ENCODE assay signal across 8 cellular contexts in genomic region chr12:101830391-101831325, GRCh38. TPM values are rescaled to one million over a fixed set of nuclear protein-coding genes. Genes with fewer than 3 reads are reported as not detected.
A peak's percentile ranks its signal among the peaks of the same experiment; 100 is the strongest.
DNase-seq lines count a peak whose midpoint lies in the region; ATAC-seq, FAIRE-seq and TF ChIP-seq lines count a peak whose summit lies in the region.

Gene GNPTAB (minus strand): TSS chr12:101830959. CDS start chr12:101830675, 284 bp downstream.

- TF ChIP-seq CTCF in CD14-positive monocyte (IDR thresholded peaks at IDR 0.05) (peak; percentile 69), HepG2 (CRISPR knock-in tag; IDR thresholded peaks at IDR 0.05) (peak; percentile 86)

- peak within 1 kb of the TSS; percentile 44 for H3K27ac ChIP-seq in HepG2 (ENCODE audit: extremely low read length, insufficient read depth, low read length)

- peak; percentile 88 for ATAC-seq in GM19328 (IDR thresholded peaks at IDR 0.05; ENCODE audit: unreplicated experiment)
- ATAC-seq in HG03469 (IDR thresholded peaks at IDR 0.05; ENCODE audit: unreplicated experiment) = peak; percentile 81
- peak; percentile 97 for ATAC-seq in HepG2

- no peak for TF ChIP-seq POLR2A in HepG2 (IDR thresholded peaks at IDR 0.05; ENCODE audit: insufficient read depth in 1 of 2, low read depth in 2 of 2, low read length in 2 of 2)

- H3K4me2 ChIP-seq in HepG2 (ENCODE audit: low read depth, low read length) = peak within 1 kb of the TSS; percentile 97

- peak within 1 kb of the TSS; percentile 92 to 97 (median 94) for H3K4me3 ChIP-seq in HepG2 (replicated peaks in 1 of 3; ENCODE audit: insufficient read depth in 1 of 3, low read depth in 2 of 3, low read length in 3 of 3)

- DNase-seq in CD14-positive monocyte (ENCODE audit: low spot score) (peak; percentile 95), NCI-H524 treated with DMSO at 0.1 percent for 48 hours (lab: John Stamatoyannopoulos, UW) (peak; percentile 45), dedifferentiated amniotic fluid mesenchymal stem cell (ENCODE audit: extremely low spot score) (peak; percentile 84), HepG2 (ENCODE audit: low spot score) (peak; percentile 87)
- DNase-seq in activated CD4-positive, alpha-beta T cell treated with anti-CD3 and anti-CD28 coated beads, Interleukin-2, amount 10 ng/mL, durations not matched to agents 7 days and 5 days = peak; percentile 95
- peak; percentile 90 to 95 for DNase-seq in stimulated activated CD4-positive, alpha-beta T cell treated with anti-CD3 and anti-CD28 coated beads, Interleukin-2, amount 100 ng/mL, for 48 hours

- H3K79me2 ChIP-seq in HepG2 (ENCODE audit: insufficient read depth, low read length) = peaks cover 7% of the 10 kb centered on the region

- peak within 1 kb of the TSS; percentile 98 for H2AFZ ChIP-seq in HepG2 (ENCODE audit: low read length)

- H3K9ac ChIP-seq in HepG2 (ENCODE audit: insufficient read depth, low read depth, low read length) = peak within 1 kb of the TSS; percentile 74

- peaks cover 0 to 1% (median 0%) of the 10 kb centered on the region in 3 donors for H3K27me3 Mint-ChIP-seq in CD14-positive monocyte (ENCODE audit: low read depth in 3 of 3)
- no peaks in the 10 kb centered on the region for H3K27me3 Mint-ChIP-seq in activated CD4-positive, alpha-beta T cell treated with anti-CD3 and anti-CD28 coated beads, Interleukin-2, amount 10 ng/mL, durations not matched to agents 7 days and 5 days

- H3K4me3 Mint-ChIP-seq in CD14-positive monocyte = peak within 1 kb of the TSS; percentile 97 to 99
- peak within 1 kb of the TSS; percentile 99 for H3K4me3 Mint-ChIP-seq in activated CD4-positive, alpha-beta T cell treated with anti-CD3 and anti-CD28 coated beads, Interleukin-2, amount 10 ng/mL, durations not matched to agents 7 days and 5 days

- POLR2A ChIA-PET in activated CD4-positive, alpha-beta T cell treated with anti-CD3 and anti-CD28 coated beads, Interleukin-2, amount 10 ng/mL, durations not matched to agents 7 days and 5 days (lab: Charles Lee) = interaction anchor here (1.2 to 1.6 kb wide), 2 partner anchors 51 to 57 kb away, joined by 3 to 5 read pairs; no protein-coding TSS in a partner anchor
- POLR2A ChIA-PET in HepG2 (lab: Yijun Ruan, JAX) = interaction anchor here (0.9 to 1.5 kb wide), 4 partner anchors 9 to 420 kb away, joined by 3 to 6 read pairs (median 4); partner anchors contain the start of gene DRAM1

- TF ChIP-seq RAD21 in HepG2 (CRISPR knock-in tag; IDR thresholded peaks at IDR 0.05) = peak; percentile 87

- peak; percentile 72 for FAIRE-seq in HepG2 (lab: Jason Lieb, UNC)

- no TSS peak for BruUV-seq in HepG2 (replicated peaks; lab: Mats Ljungman, UMichigan)

- peak within 1 kb of the TSS; percentile 78 to 91 (median 88) for H3K27ac Mint-ChIP-seq in CD14-positive monocyte
- H3K27ac Mint-ChIP-seq in activated CD4-positive, alpha-beta T cell treated with anti-CD3 and anti-CD28 coated beads, Interleukin-2, amount 10 ng/mL, durations not matched to agents 7 days and 5 days = peak within 1 kb of the TSS; percentile 97

- peaks cover 26% of the 10 kb centered on the region for H3K4me1 ChIP-seq in HepG2 (ENCODE audit: insufficient read depth, low read length)

- H3K4me1 Mint-ChIP-seq in CD14-positive monocyte = peaks cover 47% of the 10 kb centered on the region
- H3K4me1 Mint-ChIP-seq in activated CD4-positive, alpha-beta T cell treated with anti-CD3 and anti-CD28 coated beads, Interleukin-2, amount 10 ng/mL, durations not matched to agents 7 days and 5 days = peaks cover 46% of the 10 kb centered on the region

- H4K20me1 ChIP-seq in HepG2 (ENCODE audit: insufficient read depth, low read length) = no peaks in the 10 kb centered on the region

- CTCF ChIA-PET in activated CD4-positive, alpha-beta T cell treated with anti-CD3 and anti-CD28 coated beads, Interleukin-2, amount 10 ng/mL, durations not matched to agents 7 days and 5 days (lab: Charles Lee) = interaction anchor here (0.6 to 5.7 kb wide), 31 partner anchors 9 to 1598 kb away, joined by 3 to 61 read pairs (median 4); no protein-coding TSS in a partner anchor
- CTCF ChIA-PET in HepG2 (lab: Yijun Ruan, JAX; ENCODE audit: low intra/inter-chr PET ratio, low total read pairs) = interaction anchor here (0.6 to 2.3 kb wide), 2 partner anchors 56 to 416 kb away, joined by 3 to 20 read pairs; no protein-coding TSS in a partner anchor

- TF ChIP-seq EP300 in HepG2 (IDR thresholded peaks at IDR 0.05; ENCODE audit: low read depth in 2 of 2, low read length in 2 of 2) = no peak
- TF ChIP-seq EP300 in HepG2 (CRISPR knock-in tag; IDR thresholded peaks at IDR 0.05; ENCODE audit: borderline replicate concordance) = no peak

- intact Hi-C loops in CD14-positive monocyte (cut with micrococcal nuclease) (loop anchor here (2.0 to 10.0 kb wide), 2 partner anchors 58 to 426 kb away; partner anchors contain the start of gene ARL1 (in 1 of the 2)), HepG2 (cut with micrococcal nuclease; ENCODE audit: unreplicated experiment) (loop anchor here (1.0 to 5.0 kb wide), 4 partner anchors 9 to 423 kb away; partner anchors contain the start of gene ARL1)

- no peaks in the 10 kb centered on the region for H3K36me3 ChIP-seq in HepG2 (replicated peaks in 1 of 2; ENCODE audit: control insufficient read depth in 1 of 2, insufficient read depth in 2 of 2, low read length in 2 of 2)

- H3K9me3 Mint-ChIP-seq in CD14-positive monocyte = peaks cover 0 to 4% (median 0%) of the 10 kb centered on the region in 7 donors
- H3K9me3 Mint-ChIP-seq in activated CD4-positive, alpha-beta T cell treated with anti-CD3 and anti-CD28 coated beads, Interleukin-2, amount 10 ng/mL, durations not matched to agents 7 days and 5 days = no peaks in the 10 kb centered on the region

- in situ Hi-C loops in HepG2 (cut with HindIII; ENCODE audit: extremely low pct_ligation_motif_present, low pct_unique_long_range_greater_than_20kb) = loop anchor here (10.0 kb wide), 1 partner anchor 416 kb away; no protein-coding TSS in a partner anchor

- H3K36me3 Mint-ChIP-seq in CD14-positive monocyte = no peaks in the 10 kb centered on the region
- peaks cover 4% of the 10 kb centered on the region for H3K36me3 Mint-ChIP-seq in activated CD4-positive, alpha-beta T cell treated with anti-CD3 and anti-CD28 coated beads, Interleukin-2, amount 10 ng/mL, durations not matched to agents 7 days and 5 days (ENCODE audit: low read depth)

- no peaks in the 10 kb centered on the region; a peak in 1 of 5 replicates for H3K27me3 ChIP-seq in HepG2 (ENCODE audit: control insufficient read depth in 1 of 2, insufficient read depth in 2 of 2, low read length in 2 of 2)

- H3K9me3 ChIP-seq in HepG2 (ENCODE audit: low read length) = no peaks in the 10 kb centered on the region

- 0% methylated on average over 16 of the region's 93 CpGs for WGBS in HepG2 (ENCODE audit: low lambda C conversion rate)

TF ChIP-seq in HepG2, 621 proteins besides CTCF, POLR2A, EP300 and RAD21 (continues in another document):
- TF ChIP-seq SP5 (CRISPR knock-in tag; IDR thresholded peaks at IDR 0.05; ENCODE audit: borderline replicate concordance, low read depth) (peak; percentile 51; the same call in 1 of the 2 replicates), ZBTB42 (CRISPR knock-in tag; IDR thresholded peaks at IDR 0.05) (no peak), ZFY (CRISPR knock-in tag; IDR thresholded peaks at IDR 0.05) (peak; percentile 22; the same call in 1 of the 2 replicates), SIX1 (CRISPR knock-in tag; IDR thresholded peaks at IDR 0.05; ENCODE audit: borderline replicate concordance) (peak; percentile 51; the same call in 1 of the 2 replicates), NFYC (CRISPR knock-in tag; IDR thresholded peaks at IDR 0.05) (peak; percentile 25; the same call in 1 of the 2 replicates), SP4 (CRISPR knock-in tag; IDR thresholded peaks at IDR 0.05) (peak; percentile 40; the same call in 1 of the 2 replicates), ZNF672 (CRISPR knock-in tag; IDR thresholded peaks at IDR 0.05) (no peak), ZNF441 (CRISPR knock-in tag; IDR thresholded peaks at IDR 0.05; ENCODE audit: borderline replicate concordance) (0 out of 2 replicates have a peak, but pooled peaks have one; percentile 69), SKI (IDR thresholded peaks at IDR 0.05; ENCODE audit: partially characterized antibody) (peak; percentile 82), MXI1 (IDR thresholded peaks at IDR 0.05; ENCODE audit: borderline replicate concordance, low read depth, low read length) (peak; percentile 39; the same call in 1 of the 3 replicates), DNMT1 (CRISPR knock-in tag; IDR thresholded peaks at IDR 0.05) (peak; percentile 64; the same call in 1 of the 2 replicates), XRCC5 (optimal IDR thresholded peaks at IDR 0.05; ENCODE audit: low read length) (peak; percentile 27)

RNA-seq across cellular contexts. Expression of gene GNPTAB, which starts in this region (rescaled TPM):
- 10 to 100 TPM; 24.1 to 29.1 TPM for polyA plus RNA-seq in CD14-positive monocyte
- total RNA-seq in activated CD4-positive, alpha-beta T cell treated with anti-CD3 and anti-CD28 coated beads, Interleukin-2, amount 10 ng/mL, durations not matched to agents 7 days and 5 days = 10 to 100 TPM; 57.4 to 68.7 TPM
- 19.4 and 23.0 TPM in 2 replicates for total RNA-seq in HepG2 (2016; rRNA removed; fragmentation: Illumina TruSeq; extraction: Trizol)
- total RNA-seq in HepG2 (2016; cell fraction: cytosol; rRNA removed; fragmentation: Illumina TruSeq; extraction: Trizol; ENCODE audit: low read depth) = 12.6 and 12.8 TPM in 2 replicates
- total RNA-seq in HepG2 (2016; cell fraction: insoluble cytoplasmic fraction; rRNA removed; fragmentation: Illumina TruSeq; extraction: Trizol) = 20.1 and 20.3 TPM in 2 replicates
- total RNA-seq in HepG2 (2016; cell fraction: membrane; rRNA removed; fragmentation: Illumina TruSeq; extraction: Trizol) = 21.4 and 29.8 TPM in 2 replicates
- 19.1 and 24.0 TPM in 2 replicates for total RNA-seq in HepG2 (2016; cell fraction: nucleus; rRNA removed; fragmentation: Illumina TruSeq; extraction: Trizol)
- polyA plus RNA-seq in HepG2 (2011; rRNA removed) = 10.4 and 13.6 TPM in 2 replicates
- polyA plus RNA-seq in HepG2 (2011; cell fraction: cytosol; rRNA removed) = 7.1 and 11.0 TPM in 2 replicates
- polyA plus RNA-seq in HepG2 (2011; cell fraction: nucleus; rRNA removed) = 6.4 and 7.0 TPM in 2 replicates
- 12.2 and 13.2 TPM in 2 replicates for polyA plus RNA-seq in HepG2 (2012)
- 15.5 and 16.7 TPM in 2 replicates for polyA plus RNA-seq in HepG2 (2016; cell fraction: cytosol; fragmentation: Illumina TruSeq; extraction: Trizol; ENCODE audit: low read depth)
- polyA plus RNA-seq in HepG2 (2016; cell fraction: insoluble cytoplasmic fraction; fragmentation: Illumina TruSeq; extraction: Trizol; ENCODE audit: low read depth) = 15.6 and 15.9 TPM in 2 replicates
- polyA plus RNA-seq in HepG2 (2016; cell fraction: membrane; fragmentation: Illumina TruSeq; extraction: Trizol; ENCODE audit: low read depth) = 18.2 and 19.1 TPM in 2 replicates
- polyA plus RNA-seq in HepG2 (2016; cell fraction: nucleus; fragmentation: Illumina TruSeq; extraction: Trizol; ENCODE audit: insufficient read depth, low read depth) = 19.0 and 19.8 TPM in 2 replicates
- polyA minus RNA-seq in HepG2 (2011; rRNA and poly(A)+ RNA removed; ENCODE audit: low replicate concordance) = 16.1 and 37.9 TPM in 2 replicates
- polyA minus RNA-seq in HepG2 (2011; cell fraction: cytosol; rRNA and poly(A)+ RNA removed) = 9.1 and 14.1 TPM in 2 replicates
- polyA minus RNA-seq in HepG2 (2011; cell fraction: nucleus; rRNA and poly(A)+ RNA removed) = 20.2 and 20.3 TPM in 2 replicates

Comparison
In these comparisons a context has a peak if more than half of its experiments do, and no peak if none do; other contexts are left out.
1. Peak in every context shown above with its lines: DNase-seq, ATAC-seq, H3K4me3 ChIP-seq and H3K27ac ChIP-seq.
2. DNase-seq: peak in every context shown above with its lines; median percentile 95 in CD14-positive monocyte; 95 in activated CD4-positive, alpha-beta T cell treated with anti-CD3 and anti-CD28 coated beads, Interleukin-2, amount 10 ng/mL, durations not matched to agents 7 days and 5 days; 92 in stimulated activated CD4-positive, alpha-beta T cell treated with anti-CD3 and anti-CD28 coated beads, Interleukin-2, amount 100 ng/mL, for 48 hours; 87 in HepG2; 84 in dedifferentiated amniotic fluid mesenchymal stem cell; 45 in NCI-H524 treated with DMSO at 0.1 percent for 48 hours.